ENCODE assay signal across 1 cellular context in the genomic region with DNA sequence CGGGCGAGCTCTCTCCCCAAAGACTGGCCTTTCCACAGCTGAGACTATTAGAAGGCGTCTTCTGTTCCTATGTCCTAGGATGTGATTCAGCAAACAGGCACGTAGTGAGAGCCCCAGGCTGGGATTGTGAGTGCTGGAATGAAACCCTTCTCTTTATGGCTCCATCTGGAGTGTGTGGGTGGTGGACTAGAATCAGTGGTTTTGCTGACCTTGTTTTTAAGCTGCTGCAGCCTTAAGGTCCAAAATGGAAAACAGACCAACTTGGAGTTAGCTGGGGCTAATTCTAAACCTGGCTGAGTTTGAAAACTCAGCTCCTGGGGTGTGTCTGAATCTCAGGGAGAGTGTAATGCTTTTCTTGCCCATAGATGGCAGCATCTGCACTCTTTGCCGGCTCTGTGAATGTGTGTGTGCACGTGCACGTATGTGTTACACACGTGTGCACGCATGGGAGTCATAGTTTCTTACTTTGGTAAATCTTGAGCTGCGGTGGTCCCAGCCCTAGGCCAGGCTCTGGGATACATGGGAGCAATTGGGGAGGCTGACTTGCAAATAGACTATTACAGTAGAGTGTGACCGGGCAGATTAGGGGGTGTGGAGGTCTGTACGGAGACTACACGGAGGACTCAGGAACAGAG.
TF ChIP-seq lines count a peak whose summit lies in the region.

No MANE protein-coding gene starts in this region.

TF ChIP-seq in A549, 52 proteins besides CTCF, POLR2A, EP300 and RAD21 (continued from another document):
- TF ChIP-seq, protein P1, sequence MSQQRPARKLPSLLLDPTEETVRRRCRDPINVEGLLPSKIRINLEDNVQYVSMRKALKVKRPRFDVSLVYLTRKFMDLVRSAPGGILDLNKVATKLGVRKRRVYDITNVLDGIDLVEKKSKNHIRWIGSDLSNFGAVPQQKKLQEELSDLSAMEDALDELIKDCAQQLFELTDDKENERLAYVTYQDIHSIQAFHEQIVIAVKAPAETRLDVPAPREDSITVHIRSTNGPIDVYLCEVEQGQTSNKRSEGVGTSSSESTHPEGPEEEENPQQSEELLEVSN (IDR thresholded peaks at IDR 0.05; ENCODE audit: borderline replicate concordance, low read depth), result peak; percentile 73
- TF ChIP-seq NPAS2 (CRISPR knock-in tag; IDR thresholded peaks at IDR 0.05; ENCODE audit: borderline replicate concordance) (peak; percentile 98), HOXB13 (CRISPR knock-in tag; IDR thresholded peaks at IDR 0.05; ENCODE audit: low read depth) (0 out of 2 replicates have a peak, but pooled peaks have one; percentile 48)
TF ChIP-seq in A549: peak in this region for 11.
